Comparison of ENCODE assay signal across 15 cellular contexts in genomic region chr11:87743002-87743401, GRCh38.
A peak's percentile ranks its signal among the peaks of the same experiment; 100 is the strongest.
DNase-seq lines count a peak whose midpoint lies in the region; ATAC-seq and TF ChIP-seq lines count a peak whose summit lies in the region.
"Had no signal": no experiment of that assay in that cellular context is flagged by ENCODE, and none has a peak within 500 bp of the region (broad histone marks: within the 10 kb centered on the region; RNA-seq: fewer than 3 reads in every experiment).

No MANE protein-coding gene starts in this region.

- H3K36me3 ChIP-seq in esophagus muscularis mucosa, result no peaks in the 10 kb centered on the region

- H3K4me1 ChIP-seq in esophagus muscularis mucosa, result no peaks in the 10 kb centered on the region

- no peaks in the 10 kb centered on the region for H3K27me3 ChIP-seq in esophagus muscularis mucosa

- WGBS in esophagus muscularis mucosa, result 62% methylated on average over 2 of the region's 2 CpGs

- TF ChIP-seq POLR2A in esophagus muscularis mucosa (IDR thresholded peaks at IDR 0.05; ENCODE audit: low read depth), result no peak

- TF ChIP-seq CTCF in VCaP (conservative IDR thresholded peaks at IDR 0.05) (0 out of 2 replicates have a peak, but pooled peaks have one; percentile 16), nephron progenitor cell (IDR thresholded peaks at IDR 0.05) (peak; percentile 21), esophagus muscularis mucosa (IDR thresholded peaks at IDR 0.05) (no peak)

- no peak overlapping the region for H3K4me3 ChIP-seq in esophagus muscularis mucosa

- TF ChIP-seq EP300 in Ishikawa (IDR thresholded peaks at IDR 0.05; ENCODE audit: borderline replicate concordance) (no peak), esophagus muscularis mucosa (IDR thresholded peaks at IDR 0.05) (no peak)

- intact Hi-C loops in esophagus muscularis mucosa (cut with DNase I), result no loop called here

- TF ChIP-seq RAD21 in Ishikawa (IDR thresholded peaks at IDR 0.05; ENCODE audit: low read depth), result peak; percentile 20; the same call in 1 of the 2 replicates

- no peaks in the 10 kb centered on the region for H3K27me3 Mint-ChIP-seq in nephron progenitor cell (ENCODE audit: low read depth, poor library complexity)

- H3K27ac Mint-ChIP-seq in nephron progenitor cell, result no peak overlapping the region
- H3K27ac Mint-ChIP-seq: activated naive CD4-positive, alpha-beta T cell treated with anti-CD3 and anti-CD28 coated beads for 36 hours; HFFc6 had no signal

- H3K27ac ChIP-seq in VCaP (no peak overlapping the region), esophagus muscularis mucosa (replicated peaks in 1 of 4) (no peak overlapping the region)

- no peaks in the 10 kb centered on the region for H3K9me3 ChIP-seq in esophagus muscularis mucosa

- no peak overlapping the region for H3K4me3 Mint-ChIP-seq in nephron progenitor cell
- H3K4me3 Mint-ChIP-seq: activated naive CD4-positive, alpha-beta T cell treated with anti-CD3 and anti-CD28 coated beads for 36 hours; HFFc6 had no signal

- no peaks in the 10 kb centered on the region for H3K36me3 Mint-ChIP-seq in nephron progenitor cell (ENCODE audit: low read depth)

- no peak for ATAC-seq in GM21717 (IDR thresholded peaks at IDR 0.05; ENCODE audit: unreplicated experiment)

- peaks cover 27% of the 10 kb centered on the region for H3K4me1 Mint-ChIP-seq in nephron progenitor cell

- H3K9me3 Mint-ChIP-seq in nephron progenitor cell, result no peaks in the 10 kb centered on the region
- H3K9me3 Mint-ChIP-seq: activated naive CD4-positive, alpha-beta T cell treated with anti-CD3 and anti-CD28 coated beads for 36 hours had no signal

- DNase-seq in NCI-H1105 treated with DMSO at 0.1 percent for 48 hours (lab: John Stamatoyannopoulos, UW) (peak; percentile 16), NCI-H1105 (lab: John Stamatoyannopoulos, UW) (no peak), nephron progenitor cell (no peak), C1 segment of cervical spinal cord (lab: John Stamatoyannopoulos, UW) (no peak), esophagus muscularis mucosa (ENCODE audit: extremely low spot score) (no peak)
- DNase-seq: ACHN; activated naive CD4-positive, alpha-beta T cell treated with anti-CD3 and anti-CD28 coated beads for 36 hours; caudate nucleus; DMS79 treated with DMSO at 0.1 percent for 48 hours; HFFc6; NCI-H2029 treated with DMSO at 0.1 percent for 48 hours; stimulated activated CD4-positive, alpha-beta T cell treated with anti-CD3 and anti-CD28 coated beads, Interleukin-1b, Interleukin-23, amount 100 ng/mL, for 48 hours had no signal

TF ChIP-seq in Ishikawa, 13 proteins besides CTCF, POLR2A, EP300 and RAD21:
- no peak for TF ChIP-seq REST (IDR thresholded peaks at IDR 0.05; ENCODE audit: low read depth)
- no peak for TF ChIP-seq CREB1 (IDR thresholded peaks at IDR 0.05; ENCODE audit: low read depth)
- TF ChIP-seq FOXM1 (IDR thresholded peaks at IDR 0.05; ENCODE audit: borderline replicate concordance, low read depth), result no peak
- no peak for TF ChIP-seq NFIC (IDR thresholded peaks at IDR 0.05)
- no peak for TF ChIP-seq USF1 (IDR thresholded peaks at IDR 0.05)
- no peak for TF ChIP-seq CEBPB (IDR thresholded peaks at IDR 0.05)
- no peak for TF ChIP-seq EGR1 (IDR thresholded peaks at IDR 0.05)
- no peak for TF ChIP-seq TCF12 (IDR thresholded peaks at IDR 0.05; ENCODE audit: low read depth)

Comparison
In these comparisons a context has a peak if more than half of its experiments do, and no peak if none do; other contexts are left out.
1. CTCF ChIP-seq: peak in VCaP (single experiment) and nephron progenitor cell (single experiment); none in esophagus muscularis mucosa (0 of 3).